ENCODE assay signal across 12 cellular contexts in the genomic region with DNA sequence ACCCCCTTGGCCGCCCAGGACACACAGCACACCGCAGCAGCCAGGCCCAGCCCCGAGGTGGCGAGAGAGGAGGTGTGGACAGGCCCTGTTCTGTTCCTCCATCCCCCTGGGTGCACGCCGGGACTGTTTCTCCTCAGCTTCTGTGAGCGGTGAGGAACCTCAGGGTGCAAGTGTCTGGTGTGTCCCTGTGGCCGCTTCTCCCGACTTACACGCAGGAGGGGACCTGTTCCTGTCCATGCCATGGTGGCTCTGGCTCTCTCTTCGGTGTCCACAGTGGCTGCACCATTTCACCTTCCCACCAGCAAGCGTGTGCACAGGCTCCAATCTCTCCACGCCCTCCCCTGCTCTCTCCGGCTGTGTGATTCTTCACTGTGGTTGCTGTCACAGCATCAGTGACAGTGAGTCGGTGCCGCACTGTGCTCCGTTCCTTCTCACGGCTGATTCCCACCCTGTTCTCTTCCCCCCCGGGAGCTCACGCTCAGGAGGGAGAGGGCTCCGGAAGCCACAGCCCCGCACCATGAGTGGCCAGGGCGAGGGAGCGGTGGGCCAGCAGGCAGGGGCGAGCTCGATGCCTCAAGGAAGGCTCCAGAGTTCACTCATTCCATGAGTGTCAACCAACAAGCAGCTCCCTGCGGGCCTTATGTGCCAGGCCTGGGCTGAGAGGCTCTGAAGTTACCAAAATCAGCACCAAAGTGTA. TPM values are rescaled to one million over a fixed set of nuclear protein-coding genes. Genes with fewer than 3 reads are reported as not detected.
DNase-seq lines count a peak whose midpoint lies in the region; ATAC-seq and TF ChIP-seq lines count a peak whose summit lies in the region.
"Had no signal": no experiment of that assay in that cellular context is flagged by ENCODE, and none has a peak within 500 bp of the region (broad histone marks: within the 10 kb centered on the region; RNA-seq: fewer than 3 reads in every experiment).

No MANE protein-coding gene starts in this region.

- no peaks in the 10 kb centered on the region for H3K36me3 Mint-ChIP-seq in WTC11

- no peak for TF ChIP-seq RAD21 in SK-N-SH (IDR thresholded peaks at IDR 0.05; ENCODE audit: low read length)

- no peak for DNase-seq in SK-N-SH
- DNase-seq in fibroblast of lung (ENCODE audit: low read depth in 2 of 2) = no peak
- DNase-seq in uterus = no peak
- DNase-seq in WTC11 (ENCODE audit: low spot score) = no peak
- DNase-seq: COR-L47 had no signal

- H3K27ac ChIP-seq in SK-N-SH (ENCODE audit: low read depth in 2 of 2, low read length in 1 of 2) (peak overlapping the region; percentile 96 to 97), fibroblast of lung (ENCODE audit: insufficient read depth, low read length) (no peak overlapping the region), parathyroid adenoma (peak overlapping the region; percentile 32), uterus (peak overlapping the region; percentile 72 to 75)
- H3K27ac ChIP-seq: 22Rv1 had no signal

- H3F3A ChIP-seq in SK-N-SH (replicated peaks; ENCODE audit: insufficient read depth) = peaks cover 11% of the 10 kb centered on the region

- CTCF ChIA-PET in SK-N-SH (lab: Yijun Ruan, JAX) = interaction anchor here (0.6 to 6.5 kb wide), 41 partner anchors 10 to 546 kb away, joined by 3 to 108 read pairs (median 6); no protein-coding TSS in a partner anchor
- CTCF ChIA-PET in WTC11 (lab: Charles Lee) = interaction anchor here (1.3 to 5.2 kb wide), 14 partner anchors 10 to 273 kb away, joined by 3 to 148 read pairs (median 9); partner anchors contain the start of gene TTC38

- no peaks in the 10 kb centered on the region for H3K27me3 ChIP-seq in SK-N-SH (ENCODE audit: insufficient read depth)
- peaks cover 7% of the 10 kb centered on the region for H3K27me3 ChIP-seq in fibroblast of lung (ENCODE audit: control insufficient read depth, insufficient read depth, low read length)
- H3K27me3 ChIP-seq in parathyroid adenoma (ENCODE audit: control insufficient read depth, insufficient read depth, low read length) = no peaks in the 10 kb centered on the region
- no peaks in the 10 kb centered on the region for H3K27me3 ChIP-seq in uterus

- no peaks in the 10 kb centered on the region; the same call in 1 of the 2 replicates for H3K27me3 Mint-ChIP-seq in WTC11 (ENCODE audit: low read depth)

- H3K4me1 Mint-ChIP-seq in WTC11 = peaks cover 2% of the 10 kb centered on the region; the same call in 1 of the 2 replicates

- H4K20me1 ChIP-seq in SK-N-SH (ENCODE audit: insufficient read depth) (no peaks in the 10 kb centered on the region), fibroblast of lung (ENCODE audit: control insufficient read depth, extremely low read depth, insufficient read depth, low read length) (no peaks in the 10 kb centered on the region)

- H3K4me2 ChIP-seq in SK-N-SH (peak overlapping the region; percentile 58; the same call in 1 of the 2 replicates), fibroblast of lung (ENCODE audit: extremely low read depth, insufficient read depth, low read length) (no peak overlapping the region), parathyroid adenoma (ENCODE audit: low read length) (no peak overlapping the region)

- H3K9me3 Mint-ChIP-seq in WTC11 = peaks cover 10% of the 10 kb centered on the region

- no peak overlapping the region for H3K4me3 Mint-ChIP-seq in WTC11

- H3K9ac ChIP-seq in SK-N-SH (peak overlapping the region; percentile 58; the same call in 1 of the 2 replicates), fibroblast of lung (ENCODE audit: insufficient read depth, low read length) (no peak overlapping the region), parathyroid adenoma (no peak overlapping the region)

- POLR2A ChIA-PET in SK-N-SH (lab: Yijun Ruan, JAX) = interaction anchor here (0.6 to 2.7 kb wide), 7 partner anchors 11 to 199 kb away, joined by 3 to 9 read pairs (median 3); no protein-coding TSS in a partner anchor
- POLR2A ChIA-PET in WTC11 (lab: Charles Lee) = interaction anchor here (0.6 to 0.9 kb wide), 2 partner anchors 18 to 77 kb away, joined by 3 to 6 read pairs; no protein-coding TSS in a partner anchor

- intact Hi-C loops in uterus (cut with DNase I; ENCODE audit: low total_unique reads) = loop anchor here (10.0 kb wide), 1 partner anchor 329 kb away; no protein-coding TSS in a partner anchor

- TF ChIP-seq CTCF in SK-N-SH (IDR thresholded peaks at IDR 0.05) = no peak
- no peak for TF ChIP-seq CTCF in fibroblast of lung (conservative IDR thresholded peaks at IDR 0.05 in 1 of 2, IDR thresholded peaks at IDR 0.05 in 1 of 2; ENCODE audit: low read depth in 1 of 2, low read length in 2 of 2)
- no peak for TF ChIP-seq CTCF in parathyroid adenoma (IDR thresholded peaks at IDR 0.05)
- no peak for TF ChIP-seq CTCF in uterus (IDR thresholded peaks at IDR 0.05)
- TF ChIP-seq CTCF in WTC11 (IDR thresholded peaks at IDR 0.05) = no peak

- no peak overlapping the region for H2AFZ ChIP-seq in SK-N-SH (ENCODE audit: low read depth)
- H2AFZ ChIP-seq in fibroblast of lung (ENCODE audit: low read length) = peak overlapping the region; percentile 24
- no peak overlapping the region for H2AFZ ChIP-seq in parathyroid adenoma

- H3K4me1 ChIP-seq in SK-N-SH (ENCODE audit: control insufficient read depth in 1 of 2, insufficient read depth in 2 of 2, low read depth in 1 of 2, low read length in 1 of 2) = peaks cover 30 to 53% of the 10 kb centered on the region in 2 experiments
- peaks cover 36% of the 10 kb centered on the region for H3K4me1 ChIP-seq in fibroblast of lung (ENCODE audit: control insufficient read depth, extremely low read depth, insufficient read depth, low read length)
- H3K4me1 ChIP-seq in parathyroid adenoma = peaks cover 12% of the 10 kb centered on the region
- H3K4me1 ChIP-seq in uterus = peaks cover 0 to 24% of the 10 kb centered on the region in 2 donors

- H3K27ac Mint-ChIP-seq in WTC11 = no peak overlapping the region
- H3K27ac Mint-ChIP-seq: progenitor cell of endocrine pancreas had no signal

- H3K9me3 ChIP-seq in SK-N-SH = no peaks in the 10 kb centered on the region
- H3K9me3 ChIP-seq in fibroblast of lung (ENCODE audit: control insufficient read depth, insufficient read depth, low read depth, low read length) = no peaks in the 10 kb centered on the region
- no peaks in the 10 kb centered on the region for H3K9me3 ChIP-seq in parathyroid adenoma (ENCODE audit: control insufficient read depth, low read length)
- H3K9me3 ChIP-seq in uterus = no peaks in the 10 kb centered on the region

- H3K9me2 ChIP-seq in SK-N-SH = no peaks in the 10 kb centered on the region

- no peak for TF ChIP-seq EP300 in SK-N-SH (IDR thresholded peaks at IDR 0.05; ENCODE audit: borderline replicate concordance in 1 of 2, low read depth in 1 of 2, low read length in 1 of 2)

- no peak for TF ChIP-seq POLR2A in uterus (IDR thresholded peaks at IDR 0.05)

- no peak for ATAC-seq in SK-N-SH treated with all-trans-retinoic acid at 6 μM for 48 hours
- ATAC-seq in HG03025 (IDR thresholded peaks at IDR 0.05; ENCODE audit: low FRiP score, unreplicated experiment) = no peak
- no peak for ATAC-seq in WTC11
- ATAC-seq in GM19467 (IDR thresholded peaks at IDR 0.05; ENCODE audit: unreplicated experiment) = no peak

- H3K36me3 ChIP-seq in SK-N-SH (replicated peaks in 1 of 2; ENCODE audit: control insufficient read depth in 1 of 2, insufficient read depth in 2 of 2, low read length in 1 of 2) (no peaks in the 10 kb centered on the region), fibroblast of lung (ENCODE audit: control insufficient read depth, insufficient read depth, low read length) (no peaks in the 10 kb centered on the region), parathyroid adenoma (ENCODE audit: control insufficient read depth, insufficient read depth, low read length) (no peaks in the 10 kb centered on the region), uterus (no peaks in the 10 kb centered on the region)

- no peak overlapping the region for H3K4me3 ChIP-seq in SK-N-SH (ENCODE audit: low read depth in 2 of 2, low read length in 1 of 2)
- no peak overlapping the region for H3K4me3 ChIP-seq in fibroblast of lung (replicated peaks in 1 of 4; ENCODE audit: control extremely low read depth in 1 of 4, insufficient read depth in 1 of 4, low read depth in 3 of 4, low read length in 4 of 4)
- H3K4me3 ChIP-seq in parathyroid adenoma (ENCODE audit: low read depth, low read length) = no peak overlapping the region
- H3K4me3 ChIP-seq in uterus = no peak overlapping the region

- peaks cover 24% of the 10 kb centered on the region for H3K79me2 ChIP-seq in SK-N-SH (ENCODE audit: insufficient read depth)
- H3K79me2 ChIP-seq in fibroblast of lung (ENCODE audit: control insufficient read depth, insufficient read depth, low read length) = peaks cover 7% of the 10 kb centered on the region
- H3K79me2 ChIP-seq in parathyroid adenoma = no peaks in the 10 kb centered on the region

- WGBS in SK-N-SH (ENCODE audit: low lambda C conversion rate) = 84% methylated on average over 18 of the region's 27 CpGs

TF ChIP-seq in SK-N-SH, 30 proteins besides CTCF, POLR2A, EP300 and RAD21 (continues in another document):
- TF ChIP-seq RXRA (IDR thresholded peaks at IDR 0.05; ENCODE audit: borderline replicate concordance, low read depth) = no peak
- no peak for TF ChIP-seq TEAD4 (IDR thresholded peaks at IDR 0.05; ENCODE audit: borderline replicate concordance, insufficient read depth)

TF ChIP-seq in SK-N-SH treated with all-trans-retinoic acid at 6 μM for 48 hours, 23 proteins besides CTCF, POLR2A, EP300 and RAD21 (continues in another document):
- no peak for TF ChIP-seq RARB (CRISPR knock-in tag; IDR thresholded peaks at IDR 0.05)
- no peak for TF ChIP-seq ZFP30 (CRISPR knock-in tag; IDR thresholded peaks at IDR 0.05)
- no peak for TF ChIP-seq ZFP3 (CRISPR knock-in tag; IDR thresholded peaks at IDR 0.05)

TF ChIP-seq in WTC11, 78 proteins besides CTCF, POLR2A, EP300 and RAD21 (continues in another document):
- TF ChIP-seq GRHL2 (CRISPR knock-in tag; IDR thresholded peaks at IDR 0.05; ENCODE audit: insufficient replicate concordance, severe bottlenecking) (no peak), E2F1 (CRISPR knock-in tag; IDR thresholded peaks at IDR 0.05) (no peak)

RNA-seq across cellular contexts. Expression of gene WNT7B, which starts 18.6 kb away (rescaled TPM):
- polyA plus RNA-seq in SK-N-SH (2012; rRNA removed) (0.13 TPM in 1 of 2 replicates, not detected in the other), fibroblast of lung (0.17 TPM in 1 of 2 replicates, not detected in the other)
- 0.01 and 0.20 TPM in 2 replicates for polyA plus RNA-seq in SK-N-SH (2012; cell fraction: cytosol; rRNA removed)
- polyA plus RNA-seq in SK-N-SH (2012; cell fraction: nucleus; rRNA removed) = 0.08 TPM in 2 replicates
- total RNA-seq in fibroblast of lung (under 0.01 and 0.17 TPM in 2 replicates), uterus (under 1 TPM in 1 of 4 donors, not detected in 3; 0.41 TPM), WTC11 (2021) (0.18 to 0.33 TPM (median 0.23 TPM) in 3 replicates)
- 0.06 and 0.76 TPM in 2 replicates for polyA plus RNA-seq in fibroblast of lung (2012)
- polyA minus RNA-seq in fibroblast of lung (ENCODE audit: low replicate concordance) = 0.41 TPM in 1 of 2 replicates, not detected in the other
- total RNA-seq: subcutaneous adipose tissue had no signal
